In the genomic region with DNA sequence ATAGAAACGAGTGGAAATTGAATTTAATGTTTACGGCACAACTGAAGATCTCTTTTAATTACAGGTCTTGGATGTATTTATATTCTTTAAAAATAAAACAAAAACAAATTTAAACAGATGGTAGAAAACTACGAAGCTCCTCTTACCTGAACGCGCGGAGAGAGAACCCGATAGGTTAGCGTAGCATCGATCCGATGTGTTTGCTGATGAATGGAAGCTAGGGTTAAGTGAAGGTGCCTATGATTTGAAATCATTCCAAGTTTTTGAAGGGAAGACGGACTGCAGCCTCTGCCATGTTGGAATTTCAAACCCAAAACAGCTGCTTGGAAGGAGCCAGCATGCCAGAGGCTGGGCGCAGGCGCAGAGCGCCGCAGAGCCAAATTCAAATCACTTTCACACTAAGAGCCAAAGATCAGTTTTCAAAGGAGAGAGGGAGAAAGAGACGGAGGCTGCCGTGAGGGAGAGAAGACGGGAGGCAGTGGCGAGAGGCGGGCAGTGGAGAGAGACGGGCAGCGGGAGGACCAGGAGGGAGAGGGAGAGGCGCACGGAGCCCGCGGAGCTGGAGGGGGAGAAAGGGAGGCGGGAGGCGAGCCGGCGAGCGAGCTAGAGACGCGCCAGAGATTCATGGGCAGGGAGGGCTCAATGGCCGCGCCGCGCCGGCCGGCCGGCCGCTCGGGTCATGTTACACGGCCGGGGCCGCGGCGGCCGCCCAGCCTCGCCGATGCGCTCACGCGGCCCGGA, we compare ENCODE assay signal across 7 cellular contexts. TPM values are rescaled to one million over a fixed set of nuclear protein-coding genes. Genes with fewer than 3 reads are reported as not detected.
DNase-seq lines count a peak whose midpoint lies in the region; ATAC-seq and TF ChIP-seq lines count a peak whose summit lies in the region.

A gene with protein sequence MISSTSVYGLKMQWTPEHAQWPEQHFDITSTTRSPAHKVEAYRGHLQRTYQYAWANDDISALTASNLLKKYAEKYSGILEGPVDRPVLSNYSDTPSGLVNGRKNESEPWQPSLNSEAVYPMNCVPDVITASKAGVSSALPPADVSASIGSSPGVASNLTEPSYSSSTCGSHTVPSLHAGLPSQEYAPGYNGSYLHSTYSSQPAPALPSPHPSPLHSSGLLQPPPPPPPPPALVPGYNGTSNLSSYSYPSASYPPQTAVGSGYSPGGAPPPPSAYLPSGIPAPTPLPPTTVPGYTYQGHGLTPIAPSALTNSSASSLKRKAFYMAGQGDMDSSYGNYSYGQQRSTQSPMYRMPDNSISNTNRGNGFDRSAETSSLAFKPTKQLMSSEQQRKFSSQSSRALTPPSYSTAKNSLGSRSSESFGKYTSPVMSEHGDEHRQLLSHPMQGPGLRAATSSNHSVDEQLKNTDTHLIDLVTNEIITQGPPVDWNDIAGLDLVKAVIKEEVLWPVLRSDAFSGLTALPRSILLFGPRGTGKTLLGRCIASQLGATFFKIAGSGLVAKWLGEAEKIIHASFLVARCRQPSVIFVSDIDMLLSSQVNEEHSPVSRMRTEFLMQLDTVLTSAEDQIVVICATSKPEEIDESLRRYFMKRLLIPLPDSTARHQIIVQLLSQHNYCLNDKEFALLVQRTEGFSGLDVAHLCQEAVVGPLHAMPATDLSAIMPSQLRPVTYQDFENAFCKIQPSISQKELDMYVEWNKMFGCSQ (minus strand): TSS at position 317 of the 741 bp plus-strand sequence. CDS start 1,081 bp downstream, outside the sequence.

- H3K27me3 ChIP-seq in kidney epithelial cell (ENCODE audit: control insufficient read depth, insufficient read depth, low read length) (no peaks in the 10 kb centered on the region), spleen (replicated peaks in 1 of 7) (peaks cover 0 to 39% (median 8%) of the 10 kb centered on the region in 7 donors)

- TF ChIP-seq CTCF in kidney epithelial cell (IDR thresholded peaks at IDR 0.05; ENCODE audit: insufficient read depth, low read length, poor library complexity, severe bottlenecking) (no peak), spleen (IDR thresholded peaks at IDR 0.05 in 8 of 11, conservative IDR thresholded peaks at IDR 0.05 in 3 of 11) (no peak), GM20000 (IDR thresholded peaks at IDR 0.05; ENCODE audit: extremely low read depth, missing control alignments) (no peak)

- H3K27ac ChIP-seq in cingulate gyrus (ENCODE audit: low read depth, low read length) (peak within 1 kb of the TSS; percentile 49), spleen (peak within 1 kb of the TSS; percentile 76 to 95 (median 90))

- H3K36me3 ChIP-seq in kidney epithelial cell (ENCODE audit: control insufficient read depth, insufficient read depth, low read length) (no peaks in the 10 kb centered on the region), spleen (no peaks in the 10 kb centered on the region)

- peak in 1 of 3 donors; percentile 55 for TF ChIP-seq POLR2A in spleen (IDR thresholded peaks at IDR 0.05)

- DNase-seq in HCEC 1CT: peak; percentile 88
- peak; percentile 90 for DNase-seq in NCI-H69 (lab: John Stamatoyannopoulos, UW)
- DNase-seq in kidney epithelial cell (ENCODE audit: low read depth): peak; percentile 55
- no peak for DNase-seq in spleen
- no peak for DNase-seq in GM20000 (ENCODE audit: low spot score)

- intact Hi-C loops in spleen (cut with DNase I; ENCODE audit: low total_unique reads): no loop called here

- H3K4me3 ChIP-seq in kidney epithelial cell (ENCODE audit: low read depth, low read length): peak within 1 kb of the TSS; percentile 86
- H3K4me3 ChIP-seq in spleen: peak within 1 kb of the TSS; percentile 24 to 70 (median 45)

- WGBS in spleen, 5 donors: 3 to 7% (median 6%) methylated on average over 47 to 54 of the region's 54 CpGs

- no peaks in the 10 kb centered on the region for H3K9me3 ChIP-seq in spleen

- peaks cover 0 to 7% (median 1%) of the 10 kb centered on the region in 6 donors for H3K4me1 ChIP-seq in spleen

- ATAC-seq in GM21526 (IDR thresholded peaks at IDR 0.05; ENCODE audit: low FRiP score, unreplicated experiment): no peak

RNA-seq across cellular contexts. Expression of the gene that starts here (rescaled TPM):
- total RNA-seq in kidney epithelial cell: 1.8 and 2.9 TPM in 2 replicates
- total RNA-seq in spleen: 10 to 100 TPM in 4 of 7 donors, 1 to 10 TPM in 3; 4.5 to 22.6 (median 11.5) TPM
- 1 to 10 TPM in 1 of 3 donors, under 1 TPM in 2; 0.50 to 2.2 (median 0.80) TPM for polyA plus RNA-seq in spleen

Comparison
In these comparisons a context has a peak if more than half of its experiments do, and no peak if none do; other contexts are left out.
1. DNase-seq: peak in HCEC 1CT (single experiment), NCI-H69 (single experiment) and kidney epithelial cell (single experiment); none in spleen (single experiment) and GM20000 (single experiment).